ENCODE assay signal across 7 cellular contexts in the genomic region with DNA sequence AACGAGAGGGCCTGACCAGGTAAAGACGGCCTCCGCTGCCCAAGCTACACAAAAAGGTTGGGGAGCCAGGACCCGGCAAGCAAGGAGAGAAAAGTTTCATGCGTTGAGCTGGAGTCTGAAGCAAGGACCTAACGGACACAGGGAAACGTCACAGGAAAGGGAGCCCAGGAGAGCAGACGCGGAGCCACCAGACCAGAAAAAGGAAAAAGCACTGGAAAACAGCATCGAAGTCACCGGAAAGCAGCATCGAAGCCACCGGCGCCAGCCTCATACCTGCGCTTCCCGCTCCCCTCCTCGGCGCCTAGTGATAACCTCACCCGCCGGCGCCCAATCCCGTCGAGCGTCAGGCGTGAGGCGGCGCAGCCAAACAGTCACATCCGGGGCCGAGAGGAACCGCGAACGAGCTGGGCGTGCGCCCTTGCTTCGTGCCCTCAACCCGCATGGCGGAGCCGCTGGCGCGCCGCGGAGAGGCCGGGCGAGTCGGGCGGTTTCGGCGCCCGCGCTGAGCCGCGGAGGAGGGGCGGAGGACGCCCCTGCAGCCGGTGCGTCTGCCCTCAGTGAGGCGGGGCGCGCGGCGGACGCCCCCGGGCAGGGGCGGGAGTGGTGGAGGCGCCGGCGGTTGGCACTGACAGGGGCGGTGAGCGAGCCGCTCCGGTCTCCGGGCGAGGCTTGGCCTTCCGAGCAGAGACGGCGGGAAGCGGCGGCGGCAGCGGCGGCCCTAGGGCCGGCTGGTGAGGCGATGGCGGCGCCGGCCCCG.
DNase-seq lines count a peak whose midpoint lies in the region; ATAC-seq and TF ChIP-seq lines count a peak whose summit lies in the region.

A gene with protein sequence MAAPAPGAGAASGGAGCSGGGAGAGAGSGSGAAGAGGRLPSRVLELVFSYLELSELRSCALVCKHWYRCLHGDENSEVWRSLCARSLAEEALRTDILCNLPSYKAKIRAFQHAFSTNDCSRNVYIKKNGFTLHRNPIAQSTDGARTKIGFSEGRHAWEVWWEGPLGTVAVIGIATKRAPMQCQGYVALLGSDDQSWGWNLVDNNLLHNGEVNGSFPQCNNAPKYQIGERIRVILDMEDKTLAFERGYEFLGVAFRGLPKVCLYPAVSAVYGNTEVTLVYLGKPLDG (plus strand): TSS at position 415 of the 757 bp plus-strand sequence. CDS start 325 bp downstream, at position 740.
A gene (minus strand): TSS at position 309 of the 757 bp plus-strand sequence. CDS start 7,079 bp downstream, outside the sequence.

- ATAC-seq in GM18517 (IDR thresholded peaks at IDR 0.05; ENCODE audit: unreplicated experiment) (peak; percentile 93), HG03039 (IDR thresholded peaks at IDR 0.05; ENCODE audit: unreplicated experiment) (peak; percentile 91)

- H3K4me3 ChIP-seq in astrocyte of the cerebellum (ENCODE audit: low read depth, low read length) (peak within 1 kb of the TSS; percentile 99), rectal smooth muscle tissue (ENCODE audit: low read length) (peak within 1 kb of the TSS; percentile 82)

- peak; percentile 98 to 99 for DNase-seq in NCI-H2081 (lab: John Stamatoyannopoulos, UW)
- DNase-seq in T-helper 9 cell = peak; percentile 93
- DNase-seq in astrocyte of the cerebellum (ENCODE audit: low read depth) = peak; percentile 86
- DNase-seq in hepatic stellate cell (ENCODE audit: low spot score) = peak; percentile 95

- H3K27me3 ChIP-seq in rectal smooth muscle tissue (ENCODE audit: control insufficient read depth, insufficient read depth, low read length) = no peaks in the 10 kb centered on the region

- in situ Hi-C loops in astrocyte of the cerebellum (cut with HindIII; ENCODE audit: low sequenced_read_pairs) = no loop called here

- peak within 1 kb of the TSS; percentile 77 for H3K9ac ChIP-seq in rectal smooth muscle tissue (ENCODE audit: low read length)

- H3K4me1 ChIP-seq in rectal smooth muscle tissue (ENCODE audit: control insufficient read depth, insufficient read depth, low read length) = peaks cover 15% of the 10 kb centered on the region

- H3K36me3 ChIP-seq in rectal smooth muscle tissue (ENCODE audit: control insufficient read depth, insufficient read depth, low read length) = no peaks in the 10 kb centered on the region

- H3K27ac ChIP-seq in rectal smooth muscle tissue (ENCODE audit: low read depth, low read length) = peak within 1 kb of the TSS; percentile 66

- no peak for TF ChIP-seq CTCF in astrocyte of the cerebellum (IDR thresholded peaks at IDR 0.05; ENCODE audit: low read depth, low read length, missing control alignments)

Comparison
In these comparisons a context has a peak if more than half of its experiments do, and no peak if none do; other contexts are left out.
1. Peak in every context shown above with its lines: DNase-seq, ATAC-seq, H3K4me3 ChIP-seq and H3K27ac ChIP-seq.